In genomic region chr17:68491381-68491849, GRCh38 we compare ENCODE assay signal across 1 cellular context.
TF ChIP-seq lines count a peak whose summit lies in the region.

No MANE protein-coding gene starts in this region.

TF ChIP-seq in GM23338, 12 proteins besides CTCF, POLR2A, EP300 and RAD21 (continued from another document):
- TF ChIP-seq, protein P1, sequence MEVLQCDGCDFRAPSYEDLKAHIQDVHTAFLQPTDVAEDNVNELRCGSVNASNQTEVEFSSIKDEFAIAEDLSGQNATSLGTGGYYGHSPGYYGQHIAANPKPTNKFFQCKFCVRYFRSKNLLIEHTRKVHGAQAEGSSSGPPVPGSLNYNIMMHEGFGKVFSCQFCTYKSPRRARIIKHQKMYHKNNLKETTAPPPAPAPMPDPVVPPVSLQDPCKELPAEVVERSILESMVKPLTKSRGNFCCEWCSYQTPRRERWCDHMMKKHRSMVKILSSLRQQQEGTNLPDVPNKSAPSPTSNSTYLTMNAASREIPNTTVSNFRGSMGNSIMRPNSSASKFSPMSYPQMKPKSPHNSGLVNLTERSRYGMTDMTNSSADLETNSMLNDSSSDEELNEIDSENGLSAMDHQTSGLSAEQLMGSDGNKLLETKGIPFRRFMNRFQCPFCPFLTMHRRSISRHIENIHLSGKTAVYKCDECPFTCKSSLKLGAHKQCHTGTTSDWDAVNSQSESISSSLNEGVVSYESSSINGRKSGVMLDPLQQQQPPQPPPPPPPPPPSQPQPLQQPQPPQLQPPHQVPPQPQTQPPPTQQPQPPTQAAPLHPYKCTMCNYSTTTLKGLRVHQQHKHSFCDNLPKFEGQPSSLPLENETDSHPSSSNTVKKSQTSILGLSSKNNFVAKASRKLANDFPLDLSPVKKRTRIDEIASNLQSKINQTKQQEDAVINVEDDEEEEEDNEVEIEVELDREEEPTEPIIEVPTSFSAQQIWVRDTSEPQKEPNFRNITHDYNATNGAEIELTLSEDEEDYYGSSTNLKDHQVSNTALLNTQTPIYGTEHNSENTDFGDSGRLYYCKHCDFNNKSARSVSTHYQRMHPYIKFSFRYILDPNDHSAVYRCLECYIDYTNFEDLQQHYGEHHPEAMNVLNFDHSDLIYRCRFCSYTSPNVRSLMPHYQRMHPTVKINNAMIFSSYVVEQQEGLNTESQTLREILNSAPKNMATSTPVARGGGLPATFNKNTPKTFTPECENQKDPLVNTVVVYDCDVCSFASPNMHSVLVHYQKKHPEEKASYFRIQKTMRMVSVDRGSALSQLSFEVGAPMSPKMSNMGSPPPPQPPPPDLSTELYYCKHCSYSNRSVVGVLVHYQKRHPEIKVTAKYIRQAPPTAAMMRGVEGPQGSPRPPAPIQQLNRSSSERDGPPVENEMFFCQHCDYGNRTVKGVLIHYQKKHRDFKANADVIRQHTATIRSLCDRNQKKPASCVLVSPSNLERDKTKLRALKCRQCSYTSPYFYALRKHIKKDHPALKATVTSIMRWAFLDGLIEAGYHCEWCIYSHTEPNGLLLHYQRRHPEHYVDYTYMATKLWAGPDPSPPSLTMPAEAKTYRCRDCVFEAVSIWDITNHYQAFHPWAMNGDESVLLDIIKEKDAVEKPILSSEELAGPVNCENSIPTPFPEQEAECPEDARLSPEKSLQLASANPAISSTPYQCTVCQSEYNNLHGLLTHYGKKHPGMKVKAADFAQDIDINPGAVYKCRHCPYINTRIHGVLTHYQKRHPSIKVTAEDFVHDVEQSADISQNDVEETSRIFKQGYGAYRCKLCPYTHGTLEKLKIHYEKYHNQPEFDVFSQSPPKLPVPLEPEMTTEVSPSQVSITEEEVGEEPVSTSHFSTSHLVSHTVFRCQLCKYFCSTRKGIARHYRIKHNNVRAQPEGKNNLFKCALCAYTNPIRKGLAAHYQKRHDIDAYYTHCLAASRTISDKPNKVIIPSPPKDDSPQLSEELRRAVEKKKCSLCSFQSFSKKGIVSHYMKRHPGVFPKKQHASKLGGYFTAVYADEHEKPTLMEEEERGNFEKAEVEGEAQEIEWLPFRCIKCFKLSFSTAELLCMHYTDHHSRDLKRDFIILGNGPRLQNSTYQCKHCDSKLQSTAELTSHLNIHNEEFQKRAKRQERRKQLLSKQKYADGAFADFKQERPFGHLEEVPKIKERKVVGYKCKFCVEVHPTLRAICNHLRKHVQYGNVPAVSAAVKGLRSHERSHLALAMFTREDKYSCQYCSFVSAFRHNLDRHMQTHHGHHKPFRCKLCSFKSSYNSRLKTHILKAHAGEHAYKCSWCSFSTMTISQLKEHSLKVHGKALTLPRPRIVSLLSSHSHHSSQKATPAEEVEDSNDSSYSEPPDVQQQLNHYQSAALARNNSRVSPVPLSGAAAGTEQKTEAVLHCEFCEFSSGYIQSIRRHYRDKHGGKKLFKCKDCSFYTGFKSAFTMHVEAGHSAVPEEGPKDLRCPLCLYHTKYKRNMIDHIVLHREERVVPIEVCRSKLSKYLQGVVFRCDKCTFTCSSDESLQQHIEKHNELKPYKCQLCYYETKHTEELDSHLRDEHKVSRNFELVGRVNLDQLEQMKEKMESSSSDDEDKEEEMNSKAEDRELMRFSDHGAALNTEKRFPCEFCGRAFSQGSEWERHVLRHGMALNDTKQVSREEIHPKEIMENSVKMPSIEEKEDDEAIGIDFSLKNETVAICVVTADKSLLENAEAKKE (CRISPR knock-in tag; IDR thresholded peaks at IDR 0.05) = no peak
- TF ChIP-seq CREB1 (CRISPR knock-in tag; IDR thresholded peaks at IDR 0.05; ENCODE audit: low read depth) (no peak), ZNF331 (CRISPR knock-in tag; IDR thresholded peaks at IDR 0.05; ENCODE audit: low read depth) (no peak), ZNF114 (CRISPR knock-in tag; IDR thresholded peaks at IDR 0.05) (no peak), EZH2 (IDR thresholded peaks at IDR 0.05; ENCODE audit: low read depth, unreplicated experiment) (no peak), POLR2AphosphoS5 (IDR thresholded peaks at IDR 0.05; ENCODE audit: low read depth) (no peak), JUNB (IDR thresholded peaks at IDR 0.05; ENCODE audit: unreplicated experiment) (no peak), EZH2phosphoT487 (IDR thresholded peaks at IDR 0.05; ENCODE audit: unreplicated experiment) (no peak)
- TF ChIP-seq, protein P2, sequence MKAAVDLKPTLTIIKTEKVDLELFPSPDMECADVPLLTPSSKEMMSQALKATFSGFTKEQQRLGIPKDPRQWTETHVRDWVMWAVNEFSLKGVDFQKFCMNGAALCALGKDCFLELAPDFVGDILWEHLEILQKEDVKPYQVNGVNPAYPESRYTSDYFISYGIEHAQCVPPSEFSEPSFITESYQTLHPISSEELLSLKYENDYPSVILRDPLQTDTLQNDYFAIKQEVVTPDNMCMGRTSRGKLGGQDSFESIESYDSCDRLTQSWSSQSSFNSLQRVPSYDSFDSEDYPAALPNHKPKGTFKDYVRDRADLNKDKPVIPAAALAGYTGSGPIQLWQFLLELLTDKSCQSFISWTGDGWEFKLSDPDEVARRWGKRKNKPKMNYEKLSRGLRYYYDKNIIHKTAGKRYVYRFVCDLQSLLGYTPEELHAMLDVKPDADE (IDR thresholded peaks at IDR 0.05) = no peak
